Comparison of ENCODE assay signal across 13 cellular contexts in genomic region chr10:84173543-84173942, GRCh38. TPM values are rescaled to one million over a fixed set of nuclear protein-coding genes. Genes with fewer than 3 reads are reported as not detected.
DNase-seq lines count a peak whose midpoint lies in the region; ATAC-seq and TF ChIP-seq lines count a peak whose summit lies in the region.
"Had no signal": no experiment of that assay in that cellular context is flagged by ENCODE, and none has a peak within 500 bp of the region (broad histone marks: within the 10 kb centered on the region; RNA-seq: fewer than 3 reads in every experiment).

Gene GPR15LG, plus strand, starts transcription at chr10:84173801. Its CDS starts 51 bp downstream, at chr10:84173852.

- WGBS in mammary epithelial cell (ENCODE audit: low coverage, missing lambda C conversion rate) = 89% methylated on average over 2 of the region's 2 CpGs
- 48 to 55% methylated on average over 2 of the region's 2 CpGs for WGBS in esophagus, 2 donors

- H3K4me3 ChIP-seq in mammary epithelial cell (replicated peaks in 1 of 3; ENCODE audit: insufficient read depth in 1 of 3, low read depth in 2 of 3, low read length in 3 of 3) (no peak within 1 kb of the TSS), esophagus (ENCODE audit: low read depth in 1 of 2, low read length in 2 of 2) (peak within 1 kb of the TSS; percentile 35 to 41)

- no peaks in the 10 kb centered on the region for H4K20me1 ChIP-seq in mammary epithelial cell (ENCODE audit: insufficient read depth, low read length)

- peak; percentile 50 for ATAC-seq in HG03108 (IDR thresholded peaks at IDR 0.05; ENCODE audit: unreplicated experiment)
- no peak for ATAC-seq in HG02623 (IDR thresholded peaks at IDR 0.05; ENCODE audit: unreplicated experiment)
- ATAC-seq: activated CD8-positive, alpha-beta T cell treated with anti-CD3 and anti-CD28 coated beads for 36 hours had no signal

- H3K4me2 ChIP-seq in mammary epithelial cell (ENCODE audit: insufficient read depth, low read depth, low read length) = no peak within 1 kb of the TSS

- H3K9me3 Mint-ChIP-seq in MCF 10A (ENCODE audit: unreplicated experiment) = no peaks in the 10 kb centered on the region
- H3K9me3 Mint-ChIP-seq: activated CD8-positive, alpha-beta T cell treated with anti-CD3 and anti-CD28 coated beads for 36 hours had no signal

- POLR2A ChIA-PET in MCF 10A (lab: Yijun Ruan, JAX) = interaction anchor here (0.6 kb wide), 1 partner anchor 81 kb away, joined by 3 read pairs; no protein-coding TSS in a partner anchor

- no peaks in the 10 kb centered on the region for H3K4me1 Mint-ChIP-seq in MCF 10A (ENCODE audit: insufficient read depth, unreplicated experiment)

- TF ChIP-seq CTCF in mammary epithelial cell (conservative IDR thresholded peaks at IDR 0.05 in 1 of 2, IDR thresholded peaks at IDR 0.05 in 1 of 2; ENCODE audit: extremely low read depth in 1 of 2, insufficient read depth in 1 of 2, low read depth in 1 of 2, low read length in 2 of 2) = no peak
- TF ChIP-seq CTCF in MCF 10A (IDR thresholded peaks at IDR 0.05; ENCODE audit: unreplicated experiment) = no peak

- dilution Hi-C loops in mammary epithelial cell (cut with HindIII; ENCODE audit: low sequenced_read_pairs) = no loop called here

- H3K9me3 ChIP-seq in mammary epithelial cell (replicated peaks; ENCODE audit: insufficient read depth, low read length) = no peaks in the 10 kb centered on the region
- no peaks in the 10 kb centered on the region for H3K9me3 ChIP-seq in esophagus (ENCODE audit: control insufficient read depth in 2 of 2, insufficient read depth in 1 of 2, low read depth in 1 of 2, low read length in 1 of 2)

- intact Hi-C loops in mammary epithelial cell (cut with micrococcal nuclease) (no loop called here), MCF 10A (cut with micrococcal nuclease) (no loop called here)

- CTCF ChIA-PET in mammary epithelial cell (lab: Charles Lee; ENCODE audit: low non-redundant PET) (no interaction called here), MCF 10A (lab: Yijun Ruan, JAX) (interaction anchor here (0.8 to 1.3 kb wide), 5 partner anchors 13 to 97 kb away, joined by 3 to 6 read pairs (median 3); no protein-coding TSS in a partner anchor)

- in situ Hi-C loops in mammary epithelial cell (cut with MboI; ENCODE audit: low sequenced_read_pairs in 2 of 2) (no loop called here), ACHN (cut with HindIII; ENCODE audit: low pct_ligation_motif_present, low pct_unique_long_range_greater_than_20kb, low sequenced_read_pairs) (no loop called here)

- H3K4me3 Mint-ChIP-seq in MCF 10A (ENCODE audit: unreplicated experiment) = no peak within 1 kb of the TSS
- H3K4me3 Mint-ChIP-seq: activated CD8-positive, alpha-beta T cell treated with anti-CD3 and anti-CD28 coated beads for 36 hours had no signal

- no peak within 1 kb of the TSS for H3K27ac Mint-ChIP-seq in MCF 10A (ENCODE audit: low read depth, unreplicated experiment)
- H3K27ac Mint-ChIP-seq: activated CD8-positive, alpha-beta T cell treated with anti-CD3 and anti-CD28 coated beads for 36 hours had no signal

- H3K27ac ChIP-seq in mammary epithelial cell (ENCODE audit: insufficient read depth, low read depth, low read length) (no peak within 1 kb of the TSS), esophagus (ENCODE audit: low read depth in 2 of 2, low read length in 1 of 2) (peak within 1 kb of the TSS; percentile 91 to 95)

- BruUV-seq in mammary epithelial cell (replicated peaks; lab: Mats Ljungman, UMichigan) (no TSS peak), MCF 10A (replicated peaks; lab: Mats Ljungman, UMichigan) (no TSS peak)

- no peak within 1 kb of the TSS for H3K9ac ChIP-seq in mammary epithelial cell (ENCODE audit: insufficient read depth, low read length)

- H3K4me1 ChIP-seq in mammary epithelial cell (ENCODE audit: insufficient read depth, low read length) (peaks cover 13% of the 10 kb centered on the region), esophagus (ENCODE audit: control insufficient read depth in 2 of 2, insufficient read depth in 2 of 2, low read length in 1 of 2) (peaks cover 9 to 34% of the 10 kb centered on the region in 2 donors)

- DNase-seq in mammary epithelial cell (no peak), MCF 10A (ENCODE audit: unreplicated experiment) (no peak), NOMO-1 treated with DMSO at 0.1 percent for 48 hours (lab: John Stamatoyannopoulos, UW; ENCODE audit: unreplicated experiment) (no peak), ACHN (no peak), cerebellar cortex (ENCODE audit: low spot score) (no peak)
- DNase-seq: activated CD8-positive, alpha-beta T cell treated with anti-CD3 and anti-CD28 coated beads for 36 hours; NCI-H510A treated with DMSO at 0.1 percent for 48 hours had no signal

- H3K79me2 ChIP-seq in mammary epithelial cell (ENCODE audit: insufficient read depth, low read length) = no peaks in the 10 kb centered on the region

- no peaks in the 10 kb centered on the region for H3K27me3 Mint-ChIP-seq in MCF 10A (ENCODE audit: insufficient read depth, unreplicated experiment)
- H3K27me3 Mint-ChIP-seq: activated CD8-positive, alpha-beta T cell treated with anti-CD3 and anti-CD28 coated beads for 36 hours had no signal

- H3K36me3 ChIP-seq in mammary epithelial cell (ENCODE audit: insufficient read depth, low read length) (no peaks in the 10 kb centered on the region), esophagus (ENCODE audit: control insufficient read depth in 2 of 2, insufficient read depth in 2 of 2, low read length in 1 of 2) (peaks cover 0 to 1% of the 10 kb centered on the region in 2 donors)

- H2AFZ ChIP-seq in mammary epithelial cell (ENCODE audit: low read depth, low read length) = peak within 1 kb of the TSS; percentile 49

- H3K36me3 Mint-ChIP-seq in MCF 10A (ENCODE audit: insufficient read depth, unreplicated experiment) = no peaks in the 10 kb centered on the region

- H3K27me3 ChIP-seq in mammary epithelial cell (ENCODE audit: insufficient read depth, low read length) = no peaks in the 10 kb centered on the region
- H3K27me3 ChIP-seq in esophagus (ENCODE audit: control insufficient read depth in 1 of 2, insufficient read depth in 2 of 2, low read length in 2 of 2) = no peaks in the 10 kb centered on the region

RNA-seq across cellular contexts. Expression of gene GPR15LG, which starts in this region (rescaled TPM):
- total RNA-seq in mammary epithelial cell = under 1 TPM in 1 of 2 donors, not detected in 1; 0.33 TPM
- not detected for polyA plus RNA-seq in mammary epithelial cell
- polyA minus RNA-seq in mammary epithelial cell = not detected
- total RNA-seq in MCF 10A (2022) = not detected in 2 replicates
- polyA plus RNA-seq in esophagus = 100 to 1,000 TPM; 273 to 321 TPM
- total RNA-seq: A172; activated CD8-positive, alpha-beta T cell treated with anti-CD3 and anti-CD28 coated beads for 36 hours; Daoy; myocyte had no signal

Comparison
In these comparisons a context has a peak if more than half of its experiments do, and no peak if none do; other contexts are left out.
1. RNA of gene GPR15LG (polyA plus RNA-seq): 273 to 321 TPM in esophagus; not detected in mammary epithelial cell (single experiment); every median in the first group is over 100 times any median in the second.
2. H3K4me3 ChIP-seq: peak in esophagus (2 of 2); none in mammary epithelial cell (0 of 3).